Comparison of ENCODE assay signal across 8 cellular contexts in genomic region chr5:96816430-96816939, GRCh38. TPM values are rescaled to one million over a fixed set of nuclear protein-coding genes. Genes with fewer than 3 reads are reported as not detected.
A peak's percentile ranks its signal among the peaks of the same experiment; 100 is the strongest.
DNase-seq lines count a peak whose midpoint lies in the region; ATAC-seq lines count a peak whose summit lies in the region.

No MANE protein-coding gene starts in this region.

- no peaks in the 10 kb centered on the region; the same call in 1 of the 2 replicates for H3K27me3 ChIP-seq in Karpas-422 (ENCODE audit: low read length)

- H3K9me3 ChIP-seq in Karpas-422 (ENCODE audit: low read length): no peaks in the 10 kb centered on the region

- peak overlapping the region; percentile 92 for H2AFZ ChIP-seq in Karpas-422 (ENCODE audit: low read length)

- H3K4me3 Mint-ChIP-seq in activated T-cell treated with anti-CD3 and anti-CD28 coated beads, Interleukin-2, amount 50 U/mL, for 4 hours: peak overlapping the region; percentile 82

- no peaks in the 10 kb centered on the region for H3K9me3 Mint-ChIP-seq in activated T-cell treated with anti-CD3 and anti-CD28 coated beads, Interleukin-2, amount 50 U/mL, for 4 hours

- peaks cover 26% of the 10 kb centered on the region for H3K4me1 ChIP-seq in Karpas-422 (ENCODE audit: low read length)

- no peaks in the 10 kb centered on the region for H4K20me1 ChIP-seq in Karpas-422 (ENCODE audit: insufficient read depth, low read depth, low read length)

- peak overlapping the region; percentile 45 for H3K9ac ChIP-seq in Karpas-422 (ENCODE audit: low read length)

- peak overlapping the region; percentile 71 for H3K4me2 ChIP-seq in Karpas-422 (ENCODE audit: low read depth, low read length, poor library complexity, severe bottlenecking)

- DNase-seq in GDM1 (lab: John Stamatoyannopoulos, UW): peak; percentile 36
- DNase-seq in Karpas-422: peak; percentile 56
- DNase-seq in activated T-cell treated with anti-CD3 and anti-CD28 coated beads, Interleukin-2, amount 50 U/mL, for 4 hours: peak; percentile 13
- DNase-seq in stimulated activated CD4-positive, alpha-beta T cell treated with anti-CD3 and anti-CD28 coated beads, Interleukin-12 subunit alpha, Interleukin-12 subunit beta, amount 100 ng/mL, for 48 hours (ENCODE audit: low read depth in 2 of 3, low spot score in 1 of 3): peak in 2 of 3 donors; percentile 10 to 46
- DNase-seq in 8988T: no peak
- no peak for DNase-seq in nucleus accumbens (lab: John Stamatoyannopoulos, UW)
- no peak for DNase-seq in NCI-H748 (lab: John Stamatoyannopoulos, UW; ENCODE audit: unreplicated experiment)

- no peaks in the 10 kb centered on the region for H3K9me2 ChIP-seq in Karpas-422 (replicated peaks; ENCODE audit: insufficient read depth, low read length)

- no peaks in the 10 kb centered on the region for H3K79me2 ChIP-seq in Karpas-422 (ENCODE audit: low read length)

- H3K36me3 ChIP-seq in Karpas-422 (ENCODE audit: insufficient read depth, low read length): no peaks in the 10 kb centered on the region

- H3K27me3 Mint-ChIP-seq in activated T-cell treated with anti-CD3 and anti-CD28 coated beads, Interleukin-2, amount 50 U/mL, for 4 hours (ENCODE audit: low read depth): no peaks in the 10 kb centered on the region

- H3K4me1 Mint-ChIP-seq in activated T-cell treated with anti-CD3 and anti-CD28 coated beads, Interleukin-2, amount 50 U/mL, for 4 hours (ENCODE audit: low read depth): peaks cover 77% of the 10 kb centered on the region

- peak; percentile 84 for ATAC-seq in GM21723 (IDR thresholded peaks at IDR 0.05; ENCODE audit: unreplicated experiment)
- ATAC-seq in activated T-cell treated with anti-CD3 and anti-CD28 coated beads, Interleukin-2, amount 50 U/mL, for 4 hours: peak; percentile 81 to 84

- H3K36me3 Mint-ChIP-seq in activated T-cell treated with anti-CD3 and anti-CD28 coated beads, Interleukin-2, amount 50 U/mL, for 4 hours (ENCODE audit: insufficient read depth): no peaks in the 10 kb centered on the region

- peak overlapping the region; percentile 46; the same call in 1 of the 2 replicates for H3K4me3 ChIP-seq in Karpas-422 (ENCODE audit: low read length)

- H3K27ac ChIP-seq in Karpas-422 (ENCODE audit: low read length): no peak overlapping the region

RNA-seq across cellular contexts. Expression of gene ERAP1, which starts 8.7 kb away (rescaled TPM):
- total RNA-seq in Karpas-422 (2014; rRNA removed; shearing (Covaris generic); ENCODE audit: low replicate concordance): 34.8 and 59.3 TPM in 2 replicates
- total RNA-seq in activated T-cell treated with anti-CD3 and anti-CD28 coated beads, Interleukin-2, amount 50 U/mL, for 4 hours: 10 to 100 TPM; 61.9 to 79.2 (median 75.1) TPM

RNA-seq across cellular contexts. Expression of gene ERAP2, which starts 59.8 kb away (rescaled TPM):
- total RNA-seq in Karpas-422 (2014; rRNA removed; shearing (Covaris generic); ENCODE audit: low replicate concordance): 33.7 and 60.5 TPM in 2 replicates
- 10 to 100 TPM; 11.2 to 32.2 (median 15.2) TPM for total RNA-seq in activated T-cell treated with anti-CD3 and anti-CD28 coated beads, Interleukin-2, amount 50 U/mL, for 4 hours

Comparison
In these comparisons a context has a peak if more than half of its experiments do, and no peak if none do; other contexts are left out.
1. DNase-seq: peak in GDM1 (single experiment), Karpas-422 (single experiment), activated T-cell treated with anti-CD3 and anti-CD28 coated beads, Interleukin-2, amount 50 U/mL, for 4 hours (single experiment) and stimulated activated CD4-positive, alpha-beta T cell treated with anti-CD3 and anti-CD28 coated beads, Interleukin-12 subunit alpha, Interleukin-12 subunit beta, amount 100 ng/mL, for 48 hours (2 of 3); none in 8988T (single experiment), nucleus accumbens (0 of 56) and NCI-H748 (single experiment).